8 cellular contexts compared by ENCODE assay signal in the genomic region with DNA sequence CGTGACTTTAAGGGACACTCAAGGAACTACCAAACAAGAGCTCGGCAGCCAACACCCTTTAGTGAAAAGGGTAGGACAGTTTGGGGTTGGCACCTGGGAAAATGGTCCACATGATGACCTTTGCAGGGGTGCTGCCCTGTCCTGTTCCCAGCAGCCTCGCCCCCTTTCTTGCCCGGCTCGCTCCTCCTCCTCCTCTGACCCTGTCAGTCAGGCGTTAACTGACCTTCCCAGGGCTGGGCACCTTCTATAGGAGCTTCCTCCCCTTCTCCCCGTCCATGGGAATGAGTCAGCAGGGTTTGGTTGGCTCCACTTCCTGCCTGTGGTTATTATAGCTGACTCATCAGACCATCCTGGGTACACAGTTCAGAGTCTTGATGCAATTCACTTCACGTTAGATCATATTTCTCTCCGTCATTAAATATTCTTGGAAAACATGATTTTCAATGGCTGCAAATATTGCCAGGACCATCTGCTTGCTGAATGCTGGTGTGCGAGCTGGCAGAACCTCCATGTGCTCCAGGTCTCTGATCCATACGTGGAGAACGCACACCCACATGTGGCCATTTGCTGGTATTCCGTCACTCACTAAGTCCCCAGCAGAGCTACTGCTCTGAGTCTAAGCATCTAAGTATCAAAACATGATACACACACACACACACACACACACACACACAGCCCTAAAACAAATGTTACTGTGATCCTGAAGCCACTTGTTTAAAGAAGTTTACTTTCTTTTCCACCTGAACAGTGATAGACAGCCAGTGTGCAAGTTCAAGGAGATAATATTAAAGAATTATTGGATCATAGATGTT.
DNase-seq lines count a peak whose midpoint lies in the region; ATAC-seq, FAIRE-seq and TF ChIP-seq lines count a peak whose summit lies in the region.

No MANE protein-coding gene starts in this region.

- no peak overlapping the region for H3K4me3 Mint-ChIP-seq in brain

- peaks cover 17% of the 10 kb centered on the region for H3K4me1 Mint-ChIP-seq in brain

- TF ChIP-seq CTCF in brain (conservative IDR thresholded peaks at IDR 0.05) (peak; percentile 16 to 26), kidney (IDR thresholded peaks at IDR 0.05; ENCODE audit: borderline replicate concordance, extremely low read depth, insufficient read depth) (no peak)

- H3K27ac Mint-ChIP-seq in brain, result peak overlapping the region; percentile 6 to 91 (median 73)

- peak overlapping the region in 1 of 2 donors; percentile 22 for H3K4me3 ChIP-seq in kidney (ENCODE audit: low read length in 2 of 2)

- no peaks in the 10 kb centered on the region for H3K36me3 ChIP-seq in kidney (ENCODE audit: control insufficient read depth in 1 of 2, insufficient read depth in 2 of 2, low read length in 2 of 2)

- DNase-seq in NCI-H1436 treated with DMSO at 0.1 percent for 48 hours (lab: John Stamatoyannopoulos, UW), result peak; percentile 57
- DNase-seq in NCI-H1436 (lab: John Stamatoyannopoulos, UW), result no peak
- DNase-seq in NCI-H146 treated with DMSO at 0.1 percent for 48 hours (lab: John Stamatoyannopoulos, UW; ENCODE audit: unreplicated experiment), result peak; percentile 54
- DNase-seq in T1000 (lab: John Stamatoyannopoulos, UW), result peak; percentile 88
- DNase-seq in kidney, result peak; percentile 89
- peak; percentile 37 to 45 for DNase-seq in stimulated activated CD4-positive, alpha-beta T cell treated with anti-CD3 and anti-CD28 coated beads, Interleukin-2, amount 100 ng/mL, for 48 hours

- H3K27me3 Mint-ChIP-seq in brain, result peaks cover 3% of the 10 kb centered on the region

- no peak for ATAC-seq in HG03354 (IDR thresholded peaks at IDR 0.05; ENCODE audit: poor library complexity, severe bottlenecking, unreplicated experiment)

- FAIRE-seq in kidney (lab: Jason Lieb, UNC), result no peak

- H3K9me3 Mint-ChIP-seq in brain, result peaks cover 8 to 17% (median 12%) of the 10 kb centered on the region in 5 experiments

- H3K36me3 Mint-ChIP-seq in brain, result peaks cover 5% of the 10 kb centered on the region

- no peak overlapping the region for H3K9ac ChIP-seq in kidney (ENCODE audit: low read length in 2 of 2)

- H3K9me3 ChIP-seq in kidney (ENCODE audit: control insufficient read depth in 1 of 2, low read length in 2 of 2), result no peaks in the 10 kb centered on the region

- intact Hi-C loops in kidney (cut with DNase I), result no loop called here

- peak overlapping the region in 1 of 2 donors; percentile 52 for H3K27ac ChIP-seq in kidney (ENCODE audit: low read depth in 2 of 2, low read length in 2 of 2)

- peaks cover 0 to 9% of the 10 kb centered on the region in 2 donors for H3K4me1 ChIP-seq in kidney (ENCODE audit: control insufficient read depth in 1 of 2, insufficient read depth in 1 of 2, low read depth in 1 of 2, low read length in 2 of 2)
